ENCODE assay signal across 1 cellular context in the genomic region with DNA sequence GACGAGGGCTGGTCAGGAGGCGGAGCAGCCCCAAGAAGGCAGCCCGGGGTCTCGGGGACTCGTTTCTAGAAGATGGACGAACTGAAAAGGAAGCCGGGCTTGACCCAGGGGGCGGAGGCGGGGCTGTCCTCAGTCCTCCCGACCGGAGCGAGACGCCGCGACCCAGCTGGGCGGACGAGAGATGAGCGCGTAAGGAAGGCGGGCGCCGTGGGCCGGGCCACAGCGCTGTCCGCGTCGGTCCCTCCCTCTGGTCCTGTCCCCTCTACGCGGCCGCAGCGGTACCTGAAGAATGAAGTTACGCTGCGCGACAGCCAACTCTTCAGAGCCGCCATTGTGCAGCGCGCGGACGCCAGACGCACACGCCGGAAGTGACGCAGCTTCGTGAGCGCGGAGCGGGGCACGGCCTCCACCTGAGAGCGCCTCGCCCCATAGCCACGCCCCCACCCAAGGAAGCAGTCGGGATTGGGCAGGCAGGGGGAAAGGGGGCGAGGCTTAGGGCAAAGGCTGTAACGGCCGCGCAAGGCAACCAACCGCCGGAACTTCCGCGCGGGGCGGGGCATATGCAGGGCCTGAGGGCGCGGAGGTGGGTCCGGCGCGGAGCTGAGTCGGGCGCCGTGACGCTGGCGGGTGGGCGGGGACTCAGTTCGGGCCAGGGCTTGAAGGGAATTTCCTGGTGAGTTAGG.
TF ChIP-seq lines count a peak whose summit lies in the region.

Gene DIABLO (minus strand): TSS at position 370 of the 683 bp plus-strand sequence. CDS start 38 bp downstream, at position 332.

TF ChIP-seq in HEK293, 187 proteins besides CTCF, POLR2A, EP300 and RAD21 (continued from another document and continues in another):
- TF ChIP-seq, protein P1, sequence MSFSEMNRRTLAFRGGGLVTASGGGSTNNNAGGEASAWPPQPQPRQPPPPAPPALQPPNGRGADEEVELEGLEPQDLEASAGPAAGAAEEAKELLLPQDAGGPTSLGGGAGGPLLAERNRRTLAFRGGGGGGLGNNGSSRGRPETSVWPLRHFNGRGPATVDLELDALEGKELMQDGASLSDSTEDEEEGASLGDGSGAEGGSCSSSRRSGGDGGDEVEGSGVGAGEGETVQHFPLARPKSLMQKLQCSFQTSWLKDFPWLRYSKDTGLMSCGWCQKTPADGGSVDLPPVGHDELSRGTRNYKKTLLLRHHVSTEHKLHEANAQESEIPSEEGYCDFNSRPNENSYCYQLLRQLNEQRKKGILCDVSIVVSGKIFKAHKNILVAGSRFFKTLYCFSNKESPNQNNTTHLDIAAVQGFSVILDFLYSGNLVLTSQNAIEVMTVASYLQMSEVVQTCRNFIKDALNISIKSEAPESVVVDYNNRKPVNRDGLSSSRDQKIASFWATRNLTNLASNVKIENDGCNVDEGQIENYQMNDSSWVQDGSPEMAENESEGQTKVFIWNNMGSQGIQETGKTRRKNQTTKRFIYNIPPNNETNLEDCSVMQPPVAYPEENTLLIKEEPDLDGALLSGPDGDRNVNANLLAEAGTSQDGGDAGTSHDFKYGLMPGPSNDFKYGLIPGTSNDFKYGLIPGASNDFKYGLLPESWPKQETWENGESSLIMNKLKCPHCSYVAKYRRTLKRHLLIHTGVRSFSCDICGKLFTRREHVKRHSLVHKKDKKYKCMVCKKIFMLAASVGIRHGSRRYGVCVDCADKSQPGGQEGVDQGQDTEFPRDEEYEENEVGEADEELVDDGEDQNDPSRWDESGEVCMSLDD (tag by site-specific recombination; IDR thresholded peaks at IDR 0.05), result no peak
- no peak for TF ChIP-seq ZNF580 (tag by site-specific recombination; IDR thresholded peaks at IDR 0.05)
- TF ChIP-seq GLIS2 (tag by site-specific recombination; IDR thresholded peaks at IDR 0.05), result 0 out of 2 replicates have a peak, but pooled peaks have one; percentile 18
- no peak for TF ChIP-seq ZNF704 (tag by site-specific recombination; IDR thresholded peaks at IDR 0.05)
- peak; percentile 67; the same call in 1 of the 2 replicates for TF ChIP-seq INSM2 (tag by site-specific recombination; IDR thresholded peaks at IDR 0.05)
- TF ChIP-seq SETDB1 (IDR thresholded peaks at IDR 0.05; ENCODE audit: insufficient read length, low read length), result no peak
- TF ChIP-seq ZNF174 (tag by site-specific recombination; IDR thresholded peaks at IDR 0.05), result no peak
- TF ChIP-seq ZNF280C (tag by site-specific recombination; IDR thresholded peaks at IDR 0.05), result no peak
- TF ChIP-seq ZNF521 (tag by site-specific recombination; IDR thresholded peaks at IDR 0.05), result no peak
- no peak for TF ChIP-seq ZNF792 (tag by site-specific recombination; IDR thresholded peaks at IDR 0.05)
- TF ChIP-seq MZF1 (tag by site-specific recombination; IDR thresholded peaks at IDR 0.05; ENCODE audit: borderline replicate concordance), result no peak
- TF ChIP-seq MYNN (tag by site-specific recombination; IDR thresholded peaks at IDR 0.05; ENCODE audit: borderline replicate concordance), result no peak
- TF ChIP-seq HOXA7 (CRISPR knock-in tag; IDR thresholded peaks at IDR 0.05; ENCODE audit: borderline replicate concordance), result no peak
- TF ChIP-seq ELK4 (IDR thresholded peaks at IDR 0.05; ENCODE audit: borderline replicate concordance, low read depth, low read length), result peak; percentile 65; the same call in 1 of the 2 replicates
- TF ChIP-seq, protein P2, sequence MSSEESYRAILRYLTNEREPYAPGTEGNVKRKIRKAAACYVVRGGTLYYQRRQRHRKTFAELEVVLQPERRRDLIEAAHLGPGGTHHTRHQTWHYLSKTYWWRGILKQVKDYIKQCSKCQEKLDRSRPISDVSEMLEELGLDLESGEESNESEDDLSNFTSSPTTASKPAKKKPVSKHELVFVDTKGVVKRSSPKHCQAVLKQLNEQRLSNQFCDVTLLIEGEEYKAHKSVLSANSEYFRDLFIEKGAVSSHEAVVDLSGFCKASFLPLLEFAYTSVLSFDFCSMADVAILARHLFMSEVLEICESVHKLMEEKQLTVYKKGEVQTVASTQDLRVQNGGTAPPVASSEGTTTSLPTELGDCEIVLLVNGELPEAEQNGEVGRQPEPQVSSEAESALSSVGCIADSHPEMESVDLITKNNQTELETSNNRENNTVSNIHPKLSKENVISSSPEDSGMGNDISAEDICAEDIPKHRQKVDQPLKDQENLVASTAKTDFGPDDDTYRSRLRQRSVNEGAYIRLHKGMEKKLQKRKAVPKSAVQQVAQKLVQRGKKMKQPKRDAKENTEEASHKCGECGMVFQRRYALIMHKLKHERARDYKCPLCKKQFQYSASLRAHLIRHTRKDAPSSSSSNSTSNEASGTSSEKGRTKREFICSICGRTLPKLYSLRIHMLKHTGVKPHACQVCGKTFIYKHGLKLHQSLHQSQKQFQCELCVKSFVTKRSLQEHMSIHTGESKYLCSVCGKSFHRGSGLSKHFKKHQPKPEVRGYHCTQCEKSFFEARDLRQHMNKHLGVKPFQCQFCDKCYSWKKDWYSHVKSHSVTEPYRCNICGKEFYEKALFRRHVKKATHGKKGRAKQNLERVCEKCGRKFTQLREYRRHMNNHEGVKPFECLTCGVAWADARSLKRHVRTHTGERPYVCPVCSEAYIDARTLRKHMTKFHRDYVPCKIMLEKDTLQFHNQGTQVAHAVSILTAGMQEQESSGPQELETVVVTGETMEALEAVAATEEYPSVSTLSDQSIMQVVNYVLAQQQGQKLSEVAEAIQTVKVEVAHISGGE (tag by site-specific recombination; conservative IDR thresholded peaks at IDR 0.05; ENCODE audit: low read depth), result peak; percentile 92
- TF ChIP-seq ZNF140 (tag by site-specific recombination; IDR thresholded peaks at IDR 0.05), result no peak
- TF ChIP-seq, protein P3, sequence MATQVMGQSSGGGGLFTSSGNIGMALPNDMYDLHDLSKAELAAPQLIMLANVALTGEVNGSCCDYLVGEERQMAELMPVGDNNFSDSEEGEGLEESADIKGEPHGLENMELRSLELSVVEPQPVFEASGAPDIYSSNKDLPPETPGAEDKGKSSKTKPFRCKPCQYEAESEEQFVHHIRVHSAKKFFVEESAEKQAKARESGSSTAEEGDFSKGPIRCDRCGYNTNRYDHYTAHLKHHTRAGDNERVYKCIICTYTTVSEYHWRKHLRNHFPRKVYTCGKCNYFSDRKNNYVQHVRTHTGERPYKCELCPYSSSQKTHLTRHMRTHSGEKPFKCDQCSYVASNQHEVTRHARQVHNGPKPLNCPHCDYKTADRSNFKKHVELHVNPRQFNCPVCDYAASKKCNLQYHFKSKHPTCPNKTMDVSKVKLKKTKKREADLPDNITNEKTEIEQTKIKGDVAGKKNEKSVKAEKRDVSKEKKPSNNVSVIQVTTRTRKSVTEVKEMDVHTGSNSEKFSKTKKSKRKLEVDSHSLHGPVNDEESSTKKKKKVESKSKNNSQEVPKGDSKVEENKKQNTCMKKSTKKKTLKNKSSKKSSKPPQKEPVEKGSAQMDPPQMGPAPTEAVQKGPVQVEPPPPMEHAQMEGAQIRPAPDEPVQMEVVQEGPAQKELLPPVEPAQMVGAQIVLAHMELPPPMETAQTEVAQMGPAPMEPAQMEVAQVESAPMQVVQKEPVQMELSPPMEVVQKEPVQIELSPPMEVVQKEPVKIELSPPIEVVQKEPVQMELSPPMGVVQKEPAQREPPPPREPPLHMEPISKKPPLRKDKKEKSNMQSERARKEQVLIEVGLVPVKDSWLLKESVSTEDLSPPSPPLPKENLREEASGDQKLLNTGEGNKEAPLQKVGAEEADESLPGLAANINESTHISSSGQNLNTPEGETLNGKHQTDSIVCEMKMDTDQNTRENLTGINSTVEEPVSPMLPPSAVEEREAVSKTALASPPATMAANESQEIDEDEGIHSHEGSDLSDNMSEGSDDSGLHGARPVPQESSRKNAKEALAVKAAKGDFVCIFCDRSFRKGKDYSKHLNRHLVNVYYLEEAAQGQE (tag by site-specific recombination; IDR thresholded peaks at IDR 0.05), result peak; percentile 57; the same call in 1 of the 2 replicates
- TF ChIP-seq KLF10 (tag by site-specific recombination; IDR thresholded peaks at IDR 0.05), result peak; percentile 62; the same call in 1 of the 2 replicates
- no peak for TF ChIP-seq ZFP41 (tag by site-specific recombination; IDR thresholded peaks at IDR 0.05; ENCODE audit: borderline replicate concordance)
- TF ChIP-seq RBAK (tag by site-specific recombination; IDR thresholded peaks at IDR 0.05), result no peak
- no peak for TF ChIP-seq HOXD13 (CRISPR knock-in tag; IDR thresholded peaks at IDR 0.05; ENCODE audit: borderline replicate concordance)
- no peak for TF ChIP-seq ZBTB6 (tag by site-specific recombination; IDR thresholded peaks at IDR 0.05)
- TF ChIP-seq KLF8 (tag by site-specific recombination; IDR thresholded peaks at IDR 0.05), result peak; percentile 96
- 0 out of 2 replicates have a peak, but pooled peaks have one; percentile 17 for TF ChIP-seq TRIM28 (IDR thresholded peaks at IDR 0.05; ENCODE audit: borderline replicate concordance, low read length)
- TF ChIP-seq ZNF791 (tag by site-specific recombination; IDR thresholded peaks at IDR 0.05), result no peak
- TF ChIP-seq BCL11B (tag by site-specific recombination; IDR thresholded peaks at IDR 0.05; ENCODE audit: low read depth), result no peak
- TF ChIP-seq ZNF624 (tag by site-specific recombination; IDR thresholded peaks at IDR 0.05), result no peak
- peak; percentile 84 for TF ChIP-seq ZBTB17 (tag by site-specific recombination; IDR thresholded peaks at IDR 0.05)
- no peak for TF ChIP-seq ZSCAN16 (tag by site-specific recombination; IDR thresholded peaks at IDR 0.05)
- TF ChIP-seq ZNF266 (tag by site-specific recombination; IDR thresholded peaks at IDR 0.05; ENCODE audit: low read depth), result no peak
- TF ChIP-seq ZNF48 (tag by site-specific recombination; IDR thresholded peaks at IDR 0.05), result no peak
- no peak for TF ChIP-seq ZNF514 (tag by site-specific recombination; IDR thresholded peaks at IDR 0.05)
- no peak for TF ChIP-seq ZNF211 (tag by site-specific recombination; IDR thresholded peaks at IDR 0.05; ENCODE audit: low read depth)
- peak; percentile 34; the same call in 1 of the 2 replicates for TF ChIP-seq KLF1 (tag by site-specific recombination; IDR thresholded peaks at IDR 0.05)
- peak; percentile 89 for TF ChIP-seq KLF16 (tag by site-specific recombination; IDR thresholded peaks at IDR 0.05)
- TF ChIP-seq, protein P4, sequence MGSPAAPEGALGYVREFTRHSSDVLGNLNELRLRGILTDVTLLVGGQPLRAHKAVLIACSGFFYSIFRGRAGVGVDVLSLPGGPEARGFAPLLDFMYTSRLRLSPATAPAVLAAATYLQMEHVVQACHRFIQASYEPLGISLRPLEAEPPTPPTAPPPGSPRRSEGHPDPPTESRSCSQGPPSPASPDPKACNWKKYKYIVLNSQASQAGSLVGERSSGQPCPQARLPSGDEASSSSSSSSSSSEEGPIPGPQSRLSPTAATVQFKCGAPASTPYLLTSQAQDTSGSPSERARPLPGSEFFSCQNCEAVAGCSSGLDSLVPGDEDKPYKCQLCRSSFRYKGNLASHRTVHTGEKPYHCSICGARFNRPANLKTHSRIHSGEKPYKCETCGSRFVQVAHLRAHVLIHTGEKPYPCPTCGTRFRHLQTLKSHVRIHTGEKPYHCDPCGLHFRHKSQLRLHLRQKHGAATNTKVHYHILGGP (tag by site-specific recombination; IDR thresholded peaks at IDR 0.05), result no peak
- TF ChIP-seq REPIN1 (tag by site-specific recombination; IDR thresholded peaks at IDR 0.05; ENCODE audit: low read depth), result no peak
